1 cellular context compared by ENCODE assay signal in genomic region chr18:2281523-2282199, GRCh38.
TF ChIP-seq lines count a peak whose summit lies in the region.

No MANE protein-coding gene starts in this region.

TF ChIP-seq in K562, 482 proteins besides CTCF, POLR2A, EP300 and RAD21 (continued from another document):
- no peak for TF ChIP-seq MGA (IDR thresholded peaks at IDR 0.05)
- TF ChIP-seq TSHZ1 (CRISPR knock-in tag; IDR thresholded peaks at IDR 0.05), result no peak
- no peak for TF ChIP-seq POU5F1 (IDR thresholded peaks at IDR 0.05; ENCODE audit: borderline replicate concordance, low read depth, low read length, partially characterized antibody)
